8 cellular contexts compared by ENCODE assay signal in genomic region chr3:4824948-4825325, GRCh38.
DNase-seq lines count a peak whose midpoint lies in the region; ATAC-seq and TF ChIP-seq lines count a peak whose summit lies in the region.

No MANE protein-coding gene starts in this region.

- H3K27me3 ChIP-seq in adipocyte (replicated peaks; ENCODE audit: control insufficient read depth, insufficient read depth, low read length) (peaks cover 5% of the 10 kb centered on the region), BE2C (no peaks in the 10 kb centered on the region)

- H3K36me3 ChIP-seq in adipocyte (ENCODE audit: control insufficient read depth, insufficient read depth, low read length, severe bottlenecking), result no peaks in the 10 kb centered on the region
- H3K36me3 ChIP-seq in BE2C, result no peaks in the 10 kb centered on the region; the same call in 1 of the 2 replicates

- no peak overlapping the region for H3K9ac ChIP-seq in adipocyte (ENCODE audit: low read length)

- CTCF ChIA-PET in activated naive CD4-positive, alpha-beta T cell treated with anti-CD3 and anti-CD28 coated beads, Interleukin-2, amount 10 ng/mL, durations not matched to agents 7 days and 5 days (lab: Charles Lee), result interaction anchor here (1.3 to 4.8 kb wide), 5 partner anchors 10 to 152 kb away, joined by 4 to 27 read pairs (median 8); no protein-coding TSS in a partner anchor

- H3K4me1 Mint-ChIP-seq in activated naive CD4-positive, alpha-beta T cell treated with anti-CD3 and anti-CD28 coated beads, Interleukin-2, amount 10 ng/mL, durations not matched to agents 7 days and 5 days, result peaks cover 97% of the 10 kb centered on the region
- H3K4me1 Mint-ChIP-seq in type B pancreatic cell (ENCODE audit: unreplicated experiment), result peaks cover 25% of the 10 kb centered on the region

- peaks cover 74% of the 10 kb centered on the region for H3K36me3 Mint-ChIP-seq in activated naive CD4-positive, alpha-beta T cell treated with anti-CD3 and anti-CD28 coated beads, Interleukin-2, amount 10 ng/mL, durations not matched to agents 7 days and 5 days
- H3K36me3 Mint-ChIP-seq in type B pancreatic cell, result peaks cover 11% of the 10 kb centered on the region

- H3K9me3 Mint-ChIP-seq in activated naive CD4-positive, alpha-beta T cell treated with anti-CD3 and anti-CD28 coated beads, Interleukin-2, amount 10 ng/mL, durations not matched to agents 7 days and 5 days, result peaks cover 3% of the 10 kb centered on the region
- no peaks in the 10 kb centered on the region for H3K9me3 Mint-ChIP-seq in type B pancreatic cell

- no peak for DNase-seq in activated naive CD4-positive, alpha-beta T cell treated with anti-CD3 and anti-CD28 coated beads, Interleukin-2, amount 10 ng/mL, durations not matched to agents 7 days and 5 days
- DNase-seq in activated naive CD4-positive, alpha-beta T cell (lab: John Stamatoyannopoulos, UW), result no peak
- DNase-seq in adipocyte (ENCODE audit: low read depth) (peak; percentile 51), kidney tubule cell (ENCODE audit: low spot score) (peak; percentile 95), type B pancreatic cell (ENCODE audit: extremely low spot score, unreplicated experiment) (no peak), NCI-H1048 (lab: John Stamatoyannopoulos, UW) (no peak), BE2C (no peak)

- TF ChIP-seq CTCF in type B pancreatic cell (conservative IDR thresholded peaks at IDR 0.05), result no peak
- no peak for TF ChIP-seq CTCF in BE2C (IDR thresholded peaks at IDR 0.05; ENCODE audit: low read depth, low read length)

- H3K9me3 ChIP-seq in adipocyte (ENCODE audit: control insufficient read depth, low read length) (no peaks in the 10 kb centered on the region), BE2C (no peaks in the 10 kb centered on the region)

- no peak overlapping the region for H3K4me3 ChIP-seq in adipocyte (ENCODE audit: low read length)
- H3K4me3 ChIP-seq in BE2C (ENCODE audit: low read depth, low read length), result no peak overlapping the region

- peaks cover 3% of the 10 kb centered on the region for H3K27me3 Mint-ChIP-seq in activated naive CD4-positive, alpha-beta T cell treated with anti-CD3 and anti-CD28 coated beads, Interleukin-2, amount 10 ng/mL, durations not matched to agents 7 days and 5 days
- H3K27me3 Mint-ChIP-seq in type B pancreatic cell, result no peaks in the 10 kb centered on the region

- H3K27ac Mint-ChIP-seq in activated naive CD4-positive, alpha-beta T cell treated with anti-CD3 and anti-CD28 coated beads, Interleukin-2, amount 10 ng/mL, durations not matched to agents 7 days and 5 days, result peak overlapping the region; percentile 86
- H3K27ac Mint-ChIP-seq in type B pancreatic cell, result peak overlapping the region; percentile 50

- peak overlapping the region; percentile 78 for H3K4me3 Mint-ChIP-seq in activated naive CD4-positive, alpha-beta T cell treated with anti-CD3 and anti-CD28 coated beads, Interleukin-2, amount 10 ng/mL, durations not matched to agents 7 days and 5 days
- H3K4me3 Mint-ChIP-seq in type B pancreatic cell, result peak overlapping the region; percentile 18

- H3K4me1 ChIP-seq in adipocyte (ENCODE audit: control insufficient read depth, insufficient read depth, low read length) (peaks cover 39% of the 10 kb centered on the region), BE2C (no peaks in the 10 kb centered on the region)

- ATAC-seq in HG03045 (IDR thresholded peaks at IDR 0.05; ENCODE audit: unreplicated experiment), result no peak

Comparison
In these comparisons a context has a peak if more than half of its experiments do, and no peak if none do; other contexts are left out.
1. DNase-seq: peak in adipocyte (single experiment) and kidney tubule cell (single experiment); none in activated naive CD4-positive, alpha-beta T cell treated with anti-CD3 and anti-CD28 coated beads, Interleukin-2, amount 10 ng/mL, durations not matched to agents 7 days and 5 days (single experiment), activated naive CD4-positive, alpha-beta T cell (0 of 4), type B pancreatic cell (single experiment), NCI-H1048 (single experiment) and BE2C (single experiment).